Comparison of ENCODE assay signal across 21 cellular contexts in genomic region chr11:77144854-77145428, GRCh38. TPM values are rescaled to one million over a fixed set of nuclear protein-coding genes. Genes with fewer than 3 reads are reported as not detected.
DNase-seq lines count a peak whose midpoint lies in the region; ATAC-seq and TF ChIP-seq lines count a peak whose summit lies in the region.
"Had no signal": no experiment of that assay in that cellular context is flagged by ENCODE, and none has a peak within 500 bp of the region (broad histone marks: within the 10 kb centered on the region; RNA-seq: fewer than 3 reads in every experiment).

No MANE protein-coding gene starts in this region.

- peaks cover 49% of the 10 kb centered on the region for H3K4me1 ChIP-seq in Caco-2
- H3K4me1 ChIP-seq in Peyer's patch: peaks cover 0 to 30% (median 1%) of the 10 kb centered on the region in 4 donors
- peaks cover 8 to 16% of the 10 kb centered on the region in 2 donors for H3K4me1 ChIP-seq in adrenal gland (replicated peaks in 1 of 2)

- BruUV-seq in Caco-2 (replicated peaks; lab: Mats Ljungman, UMichigan): no TSS peak

- peaks cover 40% of the 10 kb centered on the region for H3K4me1 Mint-ChIP-seq in Caco-2 (ENCODE audit: low read depth, unreplicated experiment)
- H3K4me1 Mint-ChIP-seq in progenitor cell of endocrine pancreas (ENCODE audit: low read depth): peaks cover 27% of the 10 kb centered on the region

- no peaks in the 10 kb centered on the region for H3K9me3 Mint-ChIP-seq in Caco-2 (ENCODE audit: unreplicated experiment)
- peaks cover 3% of the 10 kb centered on the region for H3K9me3 Mint-ChIP-seq in progenitor cell of endocrine pancreas (ENCODE audit: low read depth)
- H3K9me3 Mint-ChIP-seq: CD8-positive, alpha-beta memory T cell had no signal

- H3K36me3 ChIP-seq in Caco-2 (ENCODE audit: control insufficient read depth, insufficient read depth, low read length) (no peaks in the 10 kb centered on the region), Peyer's patch (no peaks in the 10 kb centered on the region), adrenal gland (replicated peaks in 1 of 2) (no peaks in the 10 kb centered on the region)

- peak overlapping the region; percentile 79 for H3K27ac Mint-ChIP-seq in Caco-2 (ENCODE audit: unreplicated experiment)
- H3K27ac Mint-ChIP-seq in progenitor cell of endocrine pancreas: peak overlapping the region; percentile 45

- no peak for TF ChIP-seq CTCF in Caco-2 (IDR thresholded peaks at IDR 0.05; ENCODE audit: insufficient read depth in 1 of 2, low read depth in 1 of 2, low read length in 1 of 2, severe bottlenecking in 1 of 2, unreplicated experiment in 1 of 2)
- TF ChIP-seq CTCF in Peyer's patch (IDR thresholded peaks at IDR 0.05): no peak
- TF ChIP-seq CTCF in progenitor cell of endocrine pancreas (IDR thresholded peaks at IDR 0.05; ENCODE audit: unreplicated experiment): no peak
- no peak for TF ChIP-seq CTCF in adrenal gland (IDR thresholded peaks at IDR 0.05)

- no peaks in the 10 kb centered on the region for H3K36me3 Mint-ChIP-seq in Caco-2 (ENCODE audit: insufficient read depth, unreplicated experiment)
- H3K36me3 Mint-ChIP-seq in progenitor cell of endocrine pancreas (ENCODE audit: insufficient read depth): no peaks in the 10 kb centered on the region
- H3K36me3 Mint-ChIP-seq: CD8-positive, alpha-beta memory T cell had no signal

- intact Hi-C loops in Caco-2 (cut with micrococcal nuclease; ENCODE audit: unreplicated experiment): loop anchor here (1.0 kb wide), 2 partner anchors 17 to 43 kb away; partner anchors contain the start of gene MYO7A
- intact Hi-C loops in adrenal gland (cut with DNase I): loop anchor here in 1 of 2 donors (5.0 kb wide), 1 partner anchor 37 kb away; no protein-coding TSS in a partner anchor

- WGBS in adrenal gland, 4 donors: 74 to 86% (median 82%) methylated on average over 7 of the region's 7 CpGs

- DNase-seq in Caco-2: peak; percentile 77 to 87
- DNase-seq in Peyer's patch: peak in 2 of 3 donors; percentile 82 to 85
- peak; percentile 96 for DNase-seq in left lobe of liver (ENCODE audit: low spot score)
- DNase-seq in progenitor cell of endocrine pancreas (ENCODE audit: low spot score, unreplicated experiment): no peak
- DNase-seq in adrenal gland: no peak
- DNase-seq in mesenteric fat pad (ENCODE audit: low spot score): no peak
- DNase-seq: CD8-positive, alpha-beta memory T cell; DMS79; KG1; NCI-H1092; NCI-H1436 treated with DMSO at 0.1 percent for 48 hours; NCI-H2029; NCI-H2227 treated with DMSO at 0.1 percent for 48 hours; NCI-H510A; NCI-H748 treated with DMSO at 0.1 percent for 48 hours; PC-9; SHP77 treated with DMSO at 0.1 percent for 48 hours had no signal

- ATAC-seq in left lobe of liver: peak; percentile 92
- no peak for ATAC-seq in activated CD4-positive, CD25-positive, alpha-beta regulatory T cell treated with anti-CD3 and anti-CD28 coated beads, Interleukin-2, amount 50 U/mL, for 24 hours

- H3K27me3 Mint-ChIP-seq in Caco-2 (ENCODE audit: insufficient read depth, unreplicated experiment) (no peaks in the 10 kb centered on the region), progenitor cell of endocrine pancreas (peaks cover 44% of the 10 kb centered on the region)
- H3K27me3 Mint-ChIP-seq: CD8-positive, alpha-beta memory T cell had no signal

- no peak overlapping the region for H3K4me3 ChIP-seq in Caco-2 (ENCODE audit: low read depth, low read length)
- no peak overlapping the region for H3K4me3 ChIP-seq in Peyer's patch
- H3K4me3 ChIP-seq in adrenal gland: no peak overlapping the region
- H3K4me3 ChIP-seq: PC-9, SK-N-MC had no signal

- no peaks in the 10 kb centered on the region for H3K9me3 ChIP-seq in Caco-2
- H3K9me3 ChIP-seq in Peyer's patch: no peaks in the 10 kb centered on the region
- H3K9me3 ChIP-seq in adrenal gland (replicated peaks in 1 of 3): no peaks in the 10 kb centered on the region

- peak overlapping the region; percentile 46 for H3K4me3 Mint-ChIP-seq in Caco-2 (ENCODE audit: unreplicated experiment)
- no peak overlapping the region for H3K4me3 Mint-ChIP-seq in progenitor cell of endocrine pancreas (ENCODE audit: low read depth)
- H3K4me3 Mint-ChIP-seq: CD8-positive, alpha-beta memory T cell had no signal

- TF ChIP-seq POLR2A in Peyer's patch (IDR thresholded peaks at IDR 0.05) (peak in 1 of 2 donors; percentile 17), adrenal gland (IDR thresholded peaks at IDR 0.05) (no peak)

- H3K27ac ChIP-seq in Peyer's patch (peak overlapping the region in 1 of 4 donors; percentile 26), adrenal gland (peak overlapping the region in 1 of 5 donors; percentile 2)
- H3K27ac ChIP-seq: C4-2B, PC-9, RWPE1, SK-N-MC had no signal

- H3K27me3 ChIP-seq in Caco-2 (replicated peaks; ENCODE audit: control insufficient read depth, insufficient read depth, low read length) (no peaks in the 10 kb centered on the region), Peyer's patch (no peaks in the 10 kb centered on the region), adrenal gland (no peaks in the 10 kb centered on the region)

- POLR2A ChIA-PET in Caco-2 (lab: Charles Lee): interaction anchor here (0.6 kb wide), 1 partner anchor 17 kb away, joined by 3 read pairs; no protein-coding TSS in a partner anchor

- CTCF ChIA-PET in Caco-2 (lab: Charles Lee): interaction anchor here (0.8 to 3.4 kb wide), 7 partner anchors 18 to 97 kb away, joined by 3 to 32 read pairs (median 4); partner anchors contain the start of gene MYO7A

RNA-seq across cellular contexts. Expression of gene MYO7A, which starts 16.9 kb away (rescaled TPM):
- total RNA-seq in Caco-2 (2022): 8.9 and 10.2 TPM in 2 replicates
- 10 to 100 TPM in 1 of 4 donors, 1 to 10 TPM in 3; 6.1 to 15.7 (median 7.1) TPM for total RNA-seq in Peyer's patch
- total RNA-seq in left lobe of liver: 38.5 TPM
- 5.3 and 5.7 TPM in 2 replicates for total RNA-seq in progenitor cell of endocrine pancreas
- 100 to 1,000 TPM in 4 of 8 donors, 10 to 100 TPM in 4; 66.1 to 175 (median 102) TPM for total RNA-seq in adrenal gland
- 100 to 1,000 TPM in 1 of 3 donors, 10 to 100 TPM in 2; 46.8 to 150 (median 67.2) TPM for polyA plus RNA-seq in adrenal gland
- total RNA-seq in mesenteric fat pad: 23.2 TPM

RNA-seq across cellular contexts. Expression of gene OMP, which starts 42.3 kb away (rescaled TPM):
- total RNA-seq in Caco-2 (2022): 0.70 and 2.5 TPM in 2 replicates
- total RNA-seq in Peyer's patch: 10 to 100 TPM; 11.2 to 44.3 (median 21.3) TPM
- total RNA-seq in left lobe of liver: 3.4 TPM
- not detected in 2 replicates for total RNA-seq in progenitor cell of endocrine pancreas
- total RNA-seq in adrenal gland: under 1 TPM in 2 of 8 donors, not detected in 6; 0.50 to 0.92 TPM
- 1 to 10 TPM in 1 of 3 donors, not detected in 2; 1.6 TPM for polyA plus RNA-seq in adrenal gland
- not detected for total RNA-seq in mesenteric fat pad
- total RNA-seq: CD8-positive, alpha-beta memory T cell had no signal
- polyA plus RNA-seq: CD8-positive, alpha-beta memory T cell had no signal

Comparison
In these comparisons a context has a peak if more than half of its experiments do, and no peak if none do; other contexts are left out.
1. DNase-seq: peak in Caco-2 (2 of 2), Peyer's patch (2 of 3) and left lobe of liver (single experiment); none in progenitor cell of endocrine pancreas (single experiment), adrenal gland (0 of 7) and mesenteric fat pad (single experiment).